8 cellular contexts compared by ENCODE assay signal in the genomic region with DNA sequence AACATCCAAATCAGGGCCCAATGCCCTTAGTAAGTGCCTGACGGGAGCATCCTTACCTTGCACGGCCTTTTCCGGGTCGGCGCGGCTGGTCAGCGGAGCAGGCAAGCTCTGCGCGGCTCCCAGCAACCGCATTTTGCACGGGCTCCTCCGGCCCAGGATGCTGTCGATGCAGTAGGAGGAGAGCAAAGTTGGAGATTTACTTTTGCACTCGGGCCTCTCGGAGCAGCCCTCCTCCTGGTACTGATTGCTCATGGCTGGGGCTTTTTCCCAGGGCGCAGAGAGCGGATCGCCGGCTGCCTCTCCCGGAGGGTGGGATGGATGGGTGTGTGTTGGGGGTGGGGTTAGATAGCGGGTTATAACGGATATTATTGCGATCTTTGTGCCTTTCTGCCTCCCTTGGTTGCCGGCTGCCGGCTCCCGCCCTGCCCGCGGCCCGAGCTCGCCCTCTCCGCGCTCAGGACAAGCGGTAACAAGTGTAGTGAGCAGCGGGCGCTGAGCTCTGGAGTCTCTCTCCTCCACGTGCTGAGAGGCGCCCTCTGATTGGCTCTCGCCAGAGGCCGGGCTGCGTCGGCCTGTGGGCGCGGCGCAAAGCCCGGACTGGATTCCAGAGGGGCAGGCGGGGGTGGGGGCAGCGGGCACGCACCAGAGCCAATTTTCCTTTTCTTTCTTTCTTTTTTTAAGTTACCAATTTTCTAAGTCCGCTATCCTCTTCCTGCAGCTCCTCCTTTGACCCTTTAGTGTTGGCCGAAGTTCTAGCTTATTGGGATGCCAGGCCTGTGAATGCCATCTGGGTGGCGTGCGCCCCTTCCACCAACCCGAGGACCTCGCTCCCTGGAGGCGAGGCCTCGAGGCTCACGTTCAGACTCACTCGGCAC. TPM values are rescaled to one million over a fixed set of nuclear protein-coding genes. Genes with fewer than 3 reads are reported as not detected.
DNase-seq lines count a peak whose midpoint lies in the region; ATAC-seq and TF ChIP-seq lines count a peak whose summit lies in the region.

A gene (minus strand): TSS at position 480 of the 875 bp plus-strand sequence. CDS start 228 bp downstream, at position 252.

- H2BK5ac ChIP-seq in neuronal stem cell (ENCODE audit: low read length), result no peak within 1 kb of the TSS

- H3K4me2 ChIP-seq in GM23338, result peak within 1 kb of the TSS; percentile 77
- H3K4me2 ChIP-seq in neuronal stem cell (ENCODE audit: insufficient read depth, low read length, poor library complexity, severe bottlenecking), result peak within 1 kb of the TSS; percentile 33

- no peak within 1 kb of the TSS for H3K27ac ChIP-seq in GM23338 (ENCODE audit: low read depth)
- no peak within 1 kb of the TSS for H3K27ac ChIP-seq in RWPE1
- no peak within 1 kb of the TSS for H3K27ac ChIP-seq in neuronal stem cell (replicated peaks; ENCODE audit: low read length)
- no peak within 1 kb of the TSS for H3K27ac ChIP-seq in esophagus squamous epithelium

- no peak for TF ChIP-seq POLR2A in esophagus squamous epithelium (IDR thresholded peaks at IDR 0.05)

- H3K4me1 ChIP-seq in GM23338 (ENCODE audit: insufficient read depth) (peaks cover 39% of the 10 kb centered on the region), neuronal stem cell (ENCODE audit: control insufficient read depth in 2 of 2, insufficient read depth in 1 of 2, low read depth in 1 of 2, low read length in 2 of 2) (peaks cover 2% of the 10 kb centered on the region in 2 donors), esophagus squamous epithelium (peaks cover 12 to 48% (median 16%) of the 10 kb centered on the region in 3 donors)

- peaks cover 0 to 3% of the 10 kb centered on the region in 2 donors for H3K9me3 ChIP-seq in neuronal stem cell (replicated peaks in 1 of 2; ENCODE audit: control insufficient read depth in 2 of 2, insufficient read depth in 1 of 2, low read depth in 1 of 2, low read length in 2 of 2)
- H3K9me3 ChIP-seq in esophagus squamous epithelium, result peaks cover 0 to 4% (median 0%) of the 10 kb centered on the region in 3 donors

- no peaks in the 10 kb centered on the region for H3K36me3 Mint-ChIP-seq in GM23338 (ENCODE audit: low read depth)

- H3K79me1 ChIP-seq in neuronal stem cell (ENCODE audit: low read depth, low read length), result no peaks in the 10 kb centered on the region

- no peak within 1 kb of the TSS for H3K4ac ChIP-seq in neuronal stem cell (ENCODE audit: low read length)

- CTCF ChIA-PET in RWPE1 (lab: Yijun Ruan, JAX), result no interaction called here

- TF ChIP-seq CTCF in GM23338 (conservative IDR thresholded peaks at IDR 0.05; ENCODE audit: low read depth in 2 of 2) (no peak), RWPE1 (conservative IDR thresholded peaks at IDR 0.05; ENCODE audit: low read depth) (no peak), fibroblast of mammary gland (conservative IDR thresholded peaks at IDR 0.05; ENCODE audit: control insufficient read depth, insufficient read depth, low read depth, low read length) (no peak), esophagus squamous epithelium (IDR thresholded peaks at IDR 0.05) (no peak)

- WGBS in neuronal stem cell (ENCODE audit: extremely low coverage in 2 of 2, insufficient read length in 2 of 2, insufficient replicate concordance in 1 of 2), 2 donors, result no CpG with 5 or more reads among the region's 58 CpGs
- WGBS in esophagus squamous epithelium, 2 donors, result 0 to 33% methylated on average over 12 to 38 of the region's 58 CpGs

- POLR2A ChIA-PET in RWPE1 (lab: Yijun Ruan, JAX; ENCODE audit: low non-redundant PET), result interaction anchor here (0.6 kb wide), 1 partner anchor 126 kb away, joined by 3 read pairs; no protein-coding TSS in a partner anchor

- no peak within 1 kb of the TSS for H3K14ac ChIP-seq in neuronal stem cell (ENCODE audit: low read length)

- H3K27me3 ChIP-seq in GM23338 (ENCODE audit: insufficient read depth) (peaks cover 96% of the 10 kb centered on the region), neuronal stem cell (ENCODE audit: control insufficient read depth in 3 of 3, insufficient read depth in 3 of 3, low read depth in 1 of 3, low read length in 3 of 3) (peaks cover 17 to 95% (median 88%) of the 10 kb centered on the region in 3 experiments), esophagus squamous epithelium (peaks cover 0 to 99% (median 51%) of the 10 kb centered on the region in 4 donors)

- peak within 1 kb of the TSS; percentile 47 for H2AFZ ChIP-seq in GM23338
- peak within 1 kb of the TSS; percentile 87 for H2AFZ ChIP-seq in neuronal stem cell (ENCODE audit: low read length)

- H2BK15ac ChIP-seq in neuronal stem cell (ENCODE audit: low read length), result no peak within 1 kb of the TSS

- intact Hi-C loops in esophagus squamous epithelium (cut with DNase I), result no loop called here

- H3K23ac ChIP-seq in neuronal stem cell (ENCODE audit: low read depth, low read length, poor library complexity), result no peak within 1 kb of the TSS

- no peaks in the 10 kb centered on the region for H3F3A ChIP-seq in GM23338 (replicated peaks; ENCODE audit: low read depth)

- H3K9me2 ChIP-seq in GM23338 (ENCODE audit: insufficient read depth), result no peaks in the 10 kb centered on the region

- H4K8ac ChIP-seq in neuronal stem cell (ENCODE audit: low read depth, low read length), result no peak within 1 kb of the TSS

- H3K18ac ChIP-seq in neuronal stem cell (ENCODE audit: low read length), result peak within 1 kb of the TSS; percentile 7

- peak within 1 kb of the TSS; percentile 73 for H3K4me3 Mint-ChIP-seq in GM23338

- H3K36me3 ChIP-seq in GM23338 (ENCODE audit: insufficient read depth) (no peaks in the 10 kb centered on the region), neuronal stem cell (replicated peaks in 1 of 2; ENCODE audit: control insufficient read depth in 2 of 2, insufficient read depth in 2 of 2, low read length in 2 of 2) (no peaks in the 10 kb centered on the region), esophagus squamous epithelium (no peaks in the 10 kb centered on the region)

- H3K27me3 Mint-ChIP-seq in GM23338 (ENCODE audit: insufficient read depth, low read depth, poor library complexity), result peaks cover 91% of the 10 kb centered on the region

- H3K4me3 ChIP-seq in GM23338, result peak within 1 kb of the TSS; percentile 52
- no peak within 1 kb of the TSS for H3K4me3 ChIP-seq in fibroblast of mammary gland (ENCODE audit: control insufficient read depth, low read depth, low read length)
- H3K4me3 ChIP-seq in neuronal stem cell (ENCODE audit: low read length in 2 of 2), result peak within 1 kb of the TSS; percentile 34 to 69
- peak within 1 kb of the TSS in 1 of 4 donors; percentile 40 for H3K4me3 ChIP-seq in esophagus squamous epithelium

- H2BK12ac ChIP-seq in neuronal stem cell (ENCODE audit: low read length), result peak within 1 kb of the TSS; percentile 22

- H4K91ac ChIP-seq in neuronal stem cell (ENCODE audit: low read depth, low read length, poor library complexity), result no peak within 1 kb of the TSS

- no peak within 1 kb of the TSS for H3K9ac ChIP-seq in neuronal stem cell (ENCODE audit: low read depth, low read length, poor library complexity)

- DNase-seq in COR-L47 (lab: John Stamatoyannopoulos, UW) (peak; percentile 62), GM23338 (ENCODE audit: low spot score) (peak; percentile 88), RWPE1 (ENCODE audit: low spot score) (peak; percentile 68), fibroblast of mammary gland (ENCODE audit: low read depth) (peak; percentile 44), neuronal stem cell (ENCODE audit: low spot score) (peak; percentile 64), esophagus squamous epithelium (lab: John Stamatoyannopoulos, UW) (no peak)

- H3K79me2 ChIP-seq in GM23338 (replicated peaks; ENCODE audit: insufficient read depth), result no peaks in the 10 kb centered on the region

- H3K9me3 Mint-ChIP-seq in GM23338, result 0 out of 3 replicates have a peak, but pooled peaks cover 3% of the 10 kb centered on the region

- H2BK120ac ChIP-seq in neuronal stem cell (ENCODE audit: low read depth, low read length), result no peak within 1 kb of the TSS

- no peaks in the 10 kb centered on the region for H4K20me1 ChIP-seq in GM23338 (replicated peaks; ENCODE audit: insufficient read depth)

- H3K27ac Mint-ChIP-seq in GM23338, result no peak within 1 kb of the TSS

- H3K4me1 Mint-ChIP-seq in GM23338, result peaks cover 26% of the 10 kb centered on the region

- H2AK5ac ChIP-seq in neuronal stem cell (ENCODE audit: low read depth, low read length), result no peak within 1 kb of the TSS

- ATAC-seq in GM23338 (peak; percentile 70), GM21717 (IDR thresholded peaks at IDR 0.05; ENCODE audit: unreplicated experiment) (no peak), GM19455 (IDR thresholded peaks at IDR 0.05; ENCODE audit: unreplicated experiment) (no peak)

TF ChIP-seq in GM23338, 12 proteins besides CTCF, POLR2A, EP300 and RAD21:
- peak; percentile 46 for TF ChIP-seq EZH2 (IDR thresholded peaks at IDR 0.05; ENCODE audit: low read depth, unreplicated experiment)
- TF ChIP-seq CREB1 (CRISPR knock-in tag; IDR thresholded peaks at IDR 0.05; ENCODE audit: low read depth), result peak; percentile 52; the same call in 1 of the 2 replicates
- TF ChIP-seq NANOG (IDR thresholded peaks at IDR 0.05; ENCODE audit: borderline replicate concordance), result no peak
- TF ChIP-seq POLR2AphosphoS5 (IDR thresholded peaks at IDR 0.05; ENCODE audit: low read depth), result no peak
- no peak for TF ChIP-seq EZH2phosphoT487 (IDR thresholded peaks at IDR 0.05; ENCODE audit: unreplicated experiment)
- TF ChIP-seq JUNB (IDR thresholded peaks at IDR 0.05; ENCODE audit: unreplicated experiment), result no peak
- no peak for TF ChIP-seq ZNF331 (CRISPR knock-in tag; IDR thresholded peaks at IDR 0.05; ENCODE audit: low read depth)
- TF ChIP-seq STAT1 (IDR thresholded peaks at IDR 0.05; ENCODE audit: unreplicated experiment), result no peak
- TF ChIP-seq ZNF114 (CRISPR knock-in tag; IDR thresholded peaks at IDR 0.05), result no peak

RNA-seq across cellular contexts. Expression of the gene that starts here (rescaled TPM):
- total RNA-seq in GM23338 (2014; rRNA removed; shearing (Covaris generic)), result not detected in 2 replicates
- polyA plus RNA-seq in GM23338 (2016; fragmentation: Nextera tagmentation; extraction: Ambion mirVana), result 0.07 and 0.13 TPM in 2 replicates
- 1.4 TPM for polyA plus RNA-seq in neuronal stem cell (2013, experiment 1 of 2)
- polyA plus RNA-seq in neuronal stem cell (2013, experiment 2 of 2), result 1.4 TPM
- total RNA-seq in esophagus squamous epithelium, result not detected

Comparison
In these comparisons a context has a peak if more than half of its experiments do, and no peak if none do; other contexts are left out.
1. Peak in DNase-seq, ATAC-seq, H3K4me3 ChIP-seq and H3K4me2 ChIP-seq in GM23338; RNA of the gene not detected or under 1 TPM.